ENCODE assay signal across 18 cellular contexts in genomic region chr3:138682674-138683073, GRCh38.
"Had no signal": no experiment of that assay in that cellular context is flagged by ENCODE, and none has a peak within 500 bp of the region (broad histone marks: within the 10 kb centered on the region; RNA-seq: fewer than 3 reads in every experiment).

No MANE protein-coding gene starts in this region.

- DNase-seq: KBM-7, MM.1S, NCI-H1092 treated with DMSO at 0.1 percent for 48 hours, NCI-H1436, NCI-H187, NCI-H2029, NCI-H2081 treated with DMSO at 0.1 percent for 48 hours, NCI-H2171, NCI-H226, NCI-H446, NCI-H510A, NCI-H524 treated with DMSO at 0.1 percent for 48 hours, NCI-H69, NCI-H774, SHP77, SK-N-SH, SW 1271 had no signal

- H3K9me3 ChIP-seq: SK-N-SH had no signal

- H3K27ac ChIP-seq: RWPE1 had no signal
